Comparison of ENCODE assay signal across 10 cellular contexts in the genomic region with DNA sequence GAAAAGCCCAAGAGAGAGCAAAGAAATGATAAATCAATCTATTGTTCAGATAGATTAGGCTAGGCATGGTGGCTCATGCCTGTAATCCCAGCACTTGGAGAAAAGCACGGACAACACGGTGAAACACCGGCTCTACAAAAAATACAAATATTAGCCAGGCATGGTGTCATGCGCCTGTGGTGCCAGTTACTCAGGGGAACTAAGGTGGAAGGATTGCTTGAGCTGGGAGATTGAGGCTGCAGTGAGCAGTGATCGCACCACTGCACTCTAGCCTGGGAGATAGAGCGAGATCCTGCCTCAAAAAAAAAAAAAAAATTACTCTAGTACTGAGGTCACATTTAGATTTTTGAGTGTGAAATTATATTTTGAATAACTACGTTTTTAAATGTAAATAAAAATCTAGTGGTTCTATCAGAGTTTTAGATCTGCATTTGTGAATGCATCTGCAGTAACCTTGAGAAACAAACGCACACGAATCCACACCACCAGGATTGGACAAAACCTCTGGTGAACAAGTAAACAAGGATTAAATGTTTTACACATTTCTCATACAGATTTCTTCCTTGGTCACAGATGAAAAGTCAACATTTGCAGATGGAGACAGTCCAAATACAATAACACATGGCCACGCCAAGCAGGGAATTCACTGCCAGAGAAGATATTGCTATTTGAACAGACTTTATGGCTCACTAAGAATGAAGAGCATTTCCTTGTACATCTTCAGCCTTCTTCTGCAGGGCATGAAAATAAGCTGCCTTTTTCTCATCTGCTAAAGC.
DNase-seq lines count a peak whose midpoint lies in the region; ATAC-seq and TF ChIP-seq lines count a peak whose summit lies in the region.
"Had no signal": no experiment of that assay in that cellular context is flagged by ENCODE, and none has a peak within 500 bp of the region (broad histone marks: within the 10 kb centered on the region; RNA-seq: fewer than 3 reads in every experiment).

No MANE protein-coding gene starts in this region.

- H3K4me3 Mint-ChIP-seq in immature natural killer cell, result no peak overlapping the region
- no peak overlapping the region for H3K4me3 Mint-ChIP-seq in nephron progenitor cell
- H3K4me3 Mint-ChIP-seq: activated CD4-positive, alpha-beta T cell treated with anti-CD3 and anti-CD28 coated beads, Interleukin-2, amount 10 ng/mL, durations not matched to agents 7 days and 5 days had no signal

- peak overlapping the region; percentile 50 for H3K4me2 ChIP-seq in skeletal muscle satellite cell (ENCODE audit: low read length)

- H3K27me3 Mint-ChIP-seq in immature natural killer cell (ENCODE audit: low read depth in 3 of 3), result peaks cover 0 to 4% (median 3%) of the 10 kb centered on the region in 3 donors
- no peaks in the 10 kb centered on the region for H3K27me3 Mint-ChIP-seq in nephron progenitor cell (ENCODE audit: low read depth, poor library complexity)
- H3K27me3 Mint-ChIP-seq: activated CD4-positive, alpha-beta T cell treated with anti-CD3 and anti-CD28 coated beads, Interleukin-2, amount 10 ng/mL, durations not matched to agents 7 days and 5 days had no signal

- H3K4me3 ChIP-seq in fibroblast of mammary gland (ENCODE audit: control insufficient read depth, low read depth, low read length), result no peak overlapping the region
- H3K4me3 ChIP-seq in skeletal muscle satellite cell (ENCODE audit: low read length), result peak overlapping the region; percentile 9

- peaks cover 21% of the 10 kb centered on the region for H3K4me1 ChIP-seq in skeletal muscle satellite cell (ENCODE audit: control insufficient read depth, insufficient read depth, low read length)

- no peak for TF ChIP-seq CTCF in fibroblast of mammary gland (conservative IDR thresholded peaks at IDR 0.05; ENCODE audit: control insufficient read depth, insufficient read depth, low read depth, low read length)
- no peak for TF ChIP-seq CTCF in nephron progenitor cell (IDR thresholded peaks at IDR 0.05)

- no peaks in the 10 kb centered on the region for H3K36me3 ChIP-seq in skeletal muscle satellite cell (ENCODE audit: insufficient read depth, low read length)

- no peaks in the 10 kb centered on the region for H3K9me3 ChIP-seq in skeletal muscle satellite cell (replicated peaks; ENCODE audit: low read length)

- no peaks in the 10 kb centered on the region for H3K4me1 Mint-ChIP-seq in immature natural killer cell
- peaks cover 8% of the 10 kb centered on the region for H3K4me1 Mint-ChIP-seq in nephron progenitor cell
- H3K4me1 Mint-ChIP-seq: activated CD4-positive, alpha-beta T cell treated with anti-CD3 and anti-CD28 coated beads, Interleukin-2, amount 10 ng/mL, durations not matched to agents 7 days and 5 days had no signal

- ATAC-seq in GM21737 (IDR thresholded peaks at IDR 0.05; ENCODE audit: unreplicated experiment), result no peak

- H3K36me3 Mint-ChIP-seq in immature natural killer cell, result no peaks in the 10 kb centered on the region
- no peaks in the 10 kb centered on the region for H3K36me3 Mint-ChIP-seq in nephron progenitor cell (ENCODE audit: low read depth)

- peak overlapping the region; percentile 35 for H3K9ac ChIP-seq in skeletal muscle satellite cell (ENCODE audit: low read depth, low read length)

- peaks cover 0 to 18% (median 2%) of the 10 kb centered on the region in 6 donors for H3K9me3 Mint-ChIP-seq in immature natural killer cell
- no peaks in the 10 kb centered on the region for H3K9me3 Mint-ChIP-seq in nephron progenitor cell
- H3K9me3 Mint-ChIP-seq: activated CD4-positive, alpha-beta T cell treated with anti-CD3 and anti-CD28 coated beads, Interleukin-2, amount 10 ng/mL, durations not matched to agents 7 days and 5 days had no signal

- H3K27ac Mint-ChIP-seq in immature natural killer cell (no peak overlapping the region), nephron progenitor cell (no peak overlapping the region)
- H3K27ac Mint-ChIP-seq: activated CD4-positive, alpha-beta T cell treated with anti-CD3 and anti-CD28 coated beads, Interleukin-2, amount 10 ng/mL, durations not matched to agents 7 days and 5 days had no signal

- DNase-seq in NCI-H2029 (lab: John Stamatoyannopoulos, UW), result peak; percentile 13
- no peak for DNase-seq in NCI-H2029 treated with DMSO at 0.1 percent for 48 hours (lab: John Stamatoyannopoulos, UW)
- peak; percentile 18 for DNase-seq in NCI-H460 (ENCODE audit: extremely low read depth, low read depth)
- peak; percentile 67 for DNase-seq in fibroblast of mammary gland (ENCODE audit: low read depth)
- no peak for DNase-seq in immature natural killer cell
- DNase-seq in nephron progenitor cell, result no peak
- DNase-seq: activated CD4-positive, alpha-beta T cell treated with anti-CD3 and anti-CD28 coated beads, Interleukin-2, amount 10 ng/mL, durations not matched to agents 7 days and 5 days; KG1 had no signal

- no peaks in the 10 kb centered on the region for H3K27me3 ChIP-seq in skeletal muscle satellite cell (ENCODE audit: control insufficient read depth, insufficient read depth, low read length)

Comparison
In these comparisons a context has a peak if more than half of its experiments do, and no peak if none do; other contexts are left out.
1. DNase-seq: peak in NCI-H2029 (single experiment), NCI-H460 (single experiment) and fibroblast of mammary gland (single experiment); none in NCI-H2029 treated with DMSO at 0.1 percent for 48 hours (single experiment), immature natural killer cell (0 of 3) and nephron progenitor cell (single experiment).